Comparison of ENCODE assay signal across 1 cellular context in the genomic region with DNA sequence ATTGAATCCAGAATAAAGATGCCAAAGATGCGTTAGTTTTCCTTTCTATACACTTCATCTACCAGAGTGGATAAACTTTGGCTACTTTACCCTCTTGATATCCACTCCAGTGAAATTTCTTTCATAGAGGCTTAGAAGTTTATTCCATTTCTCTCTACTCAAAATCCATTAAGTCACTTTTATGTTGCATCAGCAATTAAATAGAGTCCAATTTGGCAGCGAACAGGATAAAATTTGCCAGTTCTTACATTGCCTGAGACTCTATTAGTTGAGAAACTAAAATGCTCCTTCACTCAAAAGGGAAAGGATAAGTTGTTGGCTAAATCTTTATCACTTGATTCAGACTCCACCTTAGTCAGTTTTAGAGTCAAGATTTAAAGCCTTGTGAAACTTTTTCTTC.
TF ChIP-seq lines count a peak whose summit lies in the region.

No MANE protein-coding gene starts in this region.

TF ChIP-seq in IMR-90, 13 proteins besides CTCF, POLR2A, EP300 and RAD21:
- TF ChIP-seq, protein P1, sequence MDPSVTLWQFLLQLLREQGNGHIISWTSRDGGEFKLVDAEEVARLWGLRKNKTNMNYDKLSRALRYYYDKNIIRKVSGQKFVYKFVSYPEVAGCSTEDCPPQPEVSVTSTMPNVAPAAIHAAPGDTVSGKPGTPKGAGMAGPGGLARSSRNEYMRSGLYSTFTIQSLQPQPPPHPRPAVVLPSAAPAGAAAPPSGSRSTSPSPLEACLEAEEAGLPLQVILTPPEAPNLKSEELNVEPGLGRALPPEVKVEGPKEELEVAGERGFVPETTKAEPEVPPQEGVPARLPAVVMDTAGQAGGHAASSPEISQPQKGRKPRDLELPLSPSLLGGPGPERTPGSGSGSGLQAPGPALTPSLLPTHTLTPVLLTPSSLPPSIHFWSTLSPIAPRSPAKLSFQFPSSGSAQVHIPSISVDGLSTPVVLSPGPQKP (IDR thresholded peaks at IDR 0.05; ENCODE audit: borderline replicate concordance, low read depth, low read length): no peak
- TF ChIP-seq CEBPB (IDR thresholded peaks at IDR 0.05; ENCODE audit: low read depth, low read length) (no peak), SMC3 (IDR thresholded peaks at IDR 0.05; ENCODE audit: low read depth, low read length) (no peak), MAFK (IDR thresholded peaks at IDR 0.05; ENCODE audit: low read depth, low read length) (peak; percentile 68), MXI1 (IDR thresholded peaks at IDR 0.05; ENCODE audit: borderline replicate concordance, low read depth, low read length) (no peak), RCOR1 (IDR thresholded peaks at IDR 0.05; ENCODE audit: insufficient replicate concordance, low read length) (no peak), BHLHE40 (IDR thresholded peaks at IDR 0.05; ENCODE audit: low read depth, low read length) (no peak)
